Comparison of ENCODE assay signal across 15 cellular contexts in the genomic region with DNA sequence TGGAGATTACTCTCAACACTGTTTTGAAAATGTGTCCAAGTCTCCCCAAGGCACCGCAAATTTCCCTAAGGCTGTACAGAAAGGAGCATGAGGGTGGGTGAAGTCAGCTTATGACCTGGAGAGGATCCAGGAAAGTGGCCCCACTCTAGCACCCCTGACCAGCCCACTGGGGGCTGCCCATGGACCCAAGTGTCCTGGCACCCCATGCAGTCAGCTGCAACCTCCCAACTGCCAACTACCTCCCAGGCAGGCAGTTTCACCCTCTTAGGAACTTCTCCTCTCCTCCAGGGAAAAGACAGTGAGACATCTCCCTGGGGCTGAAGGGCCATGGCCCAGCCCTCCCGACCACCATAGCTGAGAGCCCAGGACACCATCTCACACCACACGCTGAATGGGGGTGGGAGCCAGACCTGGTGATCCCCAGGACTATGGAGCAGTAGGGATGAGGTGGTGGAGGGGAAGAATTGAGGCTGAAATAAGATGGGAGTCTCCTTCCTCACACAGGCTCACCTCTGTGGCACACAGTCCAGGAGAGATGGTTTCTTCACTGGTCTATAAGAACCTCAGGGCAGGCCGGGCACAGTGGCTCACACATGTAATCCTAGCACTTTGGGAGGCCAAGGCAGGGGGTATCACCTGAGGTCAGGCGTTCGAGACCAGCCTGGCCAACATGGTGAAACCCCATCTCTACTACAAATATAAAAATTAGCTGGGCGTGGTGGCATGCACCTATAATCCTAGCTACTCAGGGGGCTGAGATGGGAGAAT.
DNase-seq lines count a peak whose midpoint lies in the region; ATAC-seq and TF ChIP-seq lines count a peak whose summit lies in the region.
"Had no signal": no experiment of that assay in that cellular context is flagged by ENCODE, and none has a peak within 500 bp of the region (broad histone marks: within the 10 kb centered on the region; RNA-seq: fewer than 3 reads in every experiment).

No MANE protein-coding gene starts in this region.

- dilution Hi-C loops in IMR-90 (cut with HindIII; ENCODE audit: low sequenced_read_pairs, unreplicated experiment) = no loop called here

- H3K4ac ChIP-seq in IMR-90 (ENCODE audit: low read depth, low read length) = no peak overlapping the region

- 0 out of 2 replicates have a peak overlapping the region, but pooled peaks have one; percentile 4 for H3K14ac ChIP-seq in IMR-90 (replicated peaks; ENCODE audit: low read depth, low read length)

- TF ChIP-seq POLR2A in IMR-90 (IDR thresholded peaks at IDR 0.05; ENCODE audit: low read depth, low read length) = no peak

- H3K27ac ChIP-seq in IMR-90 (ENCODE audit: insufficient read depth, low read length) (no peak overlapping the region), WERI-Rb-1 (peak overlapping the region; percentile 56), lower lobe of right lung (peak overlapping the region; percentile 32)
- H3K27ac ChIP-seq: epithelial cell of prostate, neural progenitor cell had no signal

- H3K9me1 ChIP-seq in IMR-90 (ENCODE audit: insufficient read depth, low read length) = peaks cover 16% of the 10 kb centered on the region

- TF ChIP-seq RAD21 in IMR-90 (IDR thresholded peaks at IDR 0.05; ENCODE audit: low read length) = no peak

- no peak overlapping the region for H3K23ac ChIP-seq in IMR-90 (ENCODE audit: low read depth, low read length)

- no peak overlapping the region for H3K4me2 ChIP-seq in IMR-90 (ENCODE audit: low read depth, low read length)
- H3K4me2 ChIP-seq: neural progenitor cell had no signal

- H3K36me3 ChIP-seq in IMR-90 (ENCODE audit: control insufficient read depth, insufficient read depth, low read length) = no peaks in the 10 kb centered on the region
- H3K36me3 ChIP-seq in WERI-Rb-1 = no peaks in the 10 kb centered on the region
- H3K36me3 ChIP-seq in lower lobe of right lung = no peaks in the 10 kb centered on the region
- no peaks in the 10 kb centered on the region for H3K36me3 ChIP-seq in MG63
- H3K36me3 ChIP-seq: gastroesophageal sphincter, neural progenitor cell had no signal

- H3K27me3 ChIP-seq in IMR-90 (ENCODE audit: control insufficient read depth, insufficient read depth, low read length) = no peaks in the 10 kb centered on the region
- H3K27me3 ChIP-seq in WERI-Rb-1 (ENCODE audit: insufficient read depth, low read depth, severe bottlenecking) = no peaks in the 10 kb centered on the region
- no peaks in the 10 kb centered on the region for H3K27me3 ChIP-seq in lower lobe of right lung (ENCODE audit: low read depth)
- H3K27me3 ChIP-seq in MG63 = no peaks in the 10 kb centered on the region
- H3K27me3 ChIP-seq: gastroesophageal sphincter, neural progenitor cell had no signal

- no peak overlapping the region for H2BK15ac ChIP-seq in IMR-90 (ENCODE audit: low read depth, low read length)

- ATAC-seq in IMR-90 (ENCODE audit: low read depth) = no peak
- no peak for ATAC-seq in lower lobe of right lung
- ATAC-seq in stimulated activated effector memory CD8-positive, alpha-beta T cell treated with anti-CD3 and anti-CD28 coated beads, Interleukin-12 subunit alpha, Interleukin-12 subunit beta, amount 100 ng/mL, for 72 hours = no peak
- no peak for ATAC-seq in GM19395 (IDR thresholded peaks at IDR 0.05; ENCODE audit: unreplicated experiment)
- ATAC-seq: gastroesophageal sphincter had no signal

- BruUV-seq in IMR-90 (replicated peaks; lab: Mats Ljungman, UMichigan) = no TSS peak

- WGBS in IMR-90 (ENCODE audit: extremely low coverage in 2 of 2, insufficient read length in 1 of 2), 2 experiments = no CpG with 5 or more reads among the region's 7 CpGs

- H4K91ac ChIP-seq in IMR-90 (ENCODE audit: insufficient read depth, low read depth, low read length) = no peak overlapping the region

- H3K27ac Mint-ChIP-seq in stimulated activated effector memory CD8-positive, alpha-beta T cell treated with anti-CD3 and anti-CD28 coated beads, Interleukin-12 subunit alpha, Interleukin-12 subunit beta, amount 100 ng/mL, for 72 hours = peak overlapping the region; percentile 66
- H3K27ac Mint-ChIP-seq: dendritic cell treated with granulocyte-macrophage colony-stimulating factor and Interleukin-4, amounts not matched to agents 40 ng/mL and 50 ng/mL, for 4 days; neural progenitor cell; WTC11 had no signal

- H3K4me3 ChIP-seq in IMR-90 (ENCODE audit: insufficient read depth, low read depth, low read length) = no peak overlapping the region
- no peak overlapping the region for H3K4me3 ChIP-seq in WERI-Rb-1 (ENCODE audit: low read depth, low read length)
- H3K4me3 ChIP-seq in lower lobe of right lung = no peak overlapping the region
- no peak overlapping the region for H3K4me3 ChIP-seq in MG63
- H3K4me3 ChIP-seq: gastroesophageal sphincter, neural progenitor cell had no signal

- no peaks in the 10 kb centered on the region for H3K79me1 ChIP-seq in IMR-90 (ENCODE audit: low read depth in 1 of 2, low read length in 2 of 2)

- H3K9me3 Mint-ChIP-seq in stimulated activated effector memory CD8-positive, alpha-beta T cell treated with anti-CD3 and anti-CD28 coated beads, Interleukin-12 subunit alpha, Interleukin-12 subunit beta, amount 100 ng/mL, for 72 hours = no peaks in the 10 kb centered on the region
- H3K9me3 Mint-ChIP-seq: activated naive CD4-positive, alpha-beta T cell treated with anti-CD3 and anti-CD28 coated beads, Interleukin-2, amount 50 U/mL, for 24 hours; dendritic cell treated with granulocyte-macrophage colony-stimulating factor and Interleukin-4, amounts not matched to agents 40 ng/mL and 50 ng/mL, for 4 days; neural progenitor cell; WTC11 had no signal

- no peak overlapping the region for H2AFZ ChIP-seq in IMR-90 (replicated peaks; ENCODE audit: low read length, poor library complexity)
- H2AFZ ChIP-seq: neural progenitor cell had no signal

- no peak overlapping the region for H3K4me3 Mint-ChIP-seq in stimulated activated effector memory CD8-positive, alpha-beta T cell treated with anti-CD3 and anti-CD28 coated beads, Interleukin-12 subunit alpha, Interleukin-12 subunit beta, amount 100 ng/mL, for 72 hours
- H3K4me3 Mint-ChIP-seq: activated naive CD4-positive, alpha-beta T cell treated with anti-CD3 and anti-CD28 coated beads, Interleukin-2, amount 50 U/mL, for 24 hours; dendritic cell treated with granulocyte-macrophage colony-stimulating factor and Interleukin-4, amounts not matched to agents 40 ng/mL and 50 ng/mL, for 4 days; neural progenitor cell; WTC11 had no signal

- H3K4me1 ChIP-seq in IMR-90 (ENCODE audit: control insufficient read depth, insufficient read depth, low read length) (peaks cover 15% of the 10 kb centered on the region), lower lobe of right lung (peaks cover 48% of the 10 kb centered on the region)

- CTCF ChIA-PET in IMR-90 (lab: Yijun Ruan, JAX) = interaction anchor here (0.6 to 0.9 kb wide), 2 partner anchors 16 to 104 kb away, joined by 4 to 7 read pairs; no protein-coding TSS in a partner anchor

- H2BK120ac ChIP-seq in IMR-90 (ENCODE audit: low read depth, low read length) = no peak overlapping the region

- H3K4me1 Mint-ChIP-seq in stimulated activated effector memory CD8-positive, alpha-beta T cell treated with anti-CD3 and anti-CD28 coated beads, Interleukin-12 subunit alpha, Interleukin-12 subunit beta, amount 100 ng/mL, for 72 hours = peaks cover 67% of the 10 kb centered on the region

- no peak overlapping the region for H3K18ac ChIP-seq in IMR-90 (ENCODE audit: low read depth, low read length)

- peak overlapping the region; percentile 66 for H2AK9ac ChIP-seq in IMR-90 (replicated peaks; ENCODE audit: low read depth, low read length, poor library complexity)

- TF ChIP-seq CTCF in IMR-90 (conservative IDR thresholded peaks at IDR 0.05; ENCODE audit: low read depth, low read length) (no peak), WERI-Rb-1 (IDR thresholded peaks at IDR 0.05; ENCODE audit: low read depth, low read length) (no peak), lower lobe of right lung (IDR thresholded peaks at IDR 0.05) (no peak)

- H3K36me3 Mint-ChIP-seq in stimulated activated effector memory CD8-positive, alpha-beta T cell treated with anti-CD3 and anti-CD28 coated beads, Interleukin-12 subunit alpha, Interleukin-12 subunit beta, amount 100 ng/mL, for 72 hours = no peaks in the 10 kb centered on the region
- H3K36me3 Mint-ChIP-seq: activated naive CD4-positive, alpha-beta T cell treated with anti-CD3 and anti-CD28 coated beads, Interleukin-2, amount 50 U/mL, for 24 hours; neural progenitor cell; WTC11 had no signal

- H3K9ac ChIP-seq in IMR-90 (ENCODE audit: low read depth, low read length) = no peak overlapping the region
- H3K9ac ChIP-seq: neural progenitor cell had no signal

- H2BK5ac ChIP-seq in IMR-90 (ENCODE audit: low read depth, low read length, poor library complexity, severe bottlenecking) = no peak overlapping the region

- H2BK20ac ChIP-seq in IMR-90 (ENCODE audit: low read depth, low read length) = no peak overlapping the region

- peak overlapping the region; percentile 54; the same call in 1 of the 2 replicates for H2AK5ac ChIP-seq in IMR-90 (ENCODE audit: low read depth, low read length)

- no peak for DNase-seq in IMR-90
- no peak for DNase-seq in WERI-Rb-1
- no peak for DNase-seq in lower lobe of right lung
- no peak for DNase-seq in stimulated activated effector memory CD8-positive, alpha-beta T cell treated with anti-CD3 and anti-CD28 coated beads, Interleukin-12 subunit alpha, Interleukin-12 subunit beta, amount 100 ng/mL, for 72 hours (ENCODE audit: low spot score in 2 of 2)
- DNase-seq in activated CD4-positive, CD25-positive, alpha-beta regulatory T cell treated with anti-CD3 and anti-CD28 coated beads, Interleukin-2, amount 50 U/mL, for 72 hours = no peak
- no peak for DNase-seq in MG63
- DNase-seq: mammary epithelial cell, substantia nigra had no signal

- no peak overlapping the region for H4K5ac ChIP-seq in IMR-90 (ENCODE audit: low read depth, low read length)

- POLR2A ChIA-PET in IMR-90 (lab: Charles Lee; ENCODE audit: unreplicated experiment) = no interaction called here

- H3K56ac ChIP-seq in IMR-90 (ENCODE audit: extremely low read depth, insufficient read depth, low read length) = no peak overlapping the region

- in situ Hi-C loops in IMR-90 (cut with MboI; ENCODE audit: low sequenced_read_pairs) = no loop called here

- H4K20me1 ChIP-seq in IMR-90 (ENCODE audit: insufficient read depth, low read length) = no peaks in the 10 kb centered on the region

- intact Hi-C loops in IMR-90 (cut with micrococcal nuclease) = no loop called here
- intact Hi-C loops in lower lobe of right lung (cut with DNase I) = no loop called here

- no peak overlapping the region for H4K8ac ChIP-seq in IMR-90 (ENCODE audit: low read depth in 2 of 2, low read length in 2 of 2)

- H3K9me3 ChIP-seq in IMR-90 (ENCODE audit: control insufficient read depth, insufficient read depth, low read length) (no peaks in the 10 kb centered on the region), WERI-Rb-1 (ENCODE audit: severe bottlenecking) (no peaks in the 10 kb centered on the region), lower lobe of right lung (no peaks in the 10 kb centered on the region), MG63 (no peaks in the 10 kb centered on the region)
- H3K9me3 ChIP-seq: gastroesophageal sphincter had no signal
